ENCODE assay signal across 1 cellular context in the genomic region with DNA sequence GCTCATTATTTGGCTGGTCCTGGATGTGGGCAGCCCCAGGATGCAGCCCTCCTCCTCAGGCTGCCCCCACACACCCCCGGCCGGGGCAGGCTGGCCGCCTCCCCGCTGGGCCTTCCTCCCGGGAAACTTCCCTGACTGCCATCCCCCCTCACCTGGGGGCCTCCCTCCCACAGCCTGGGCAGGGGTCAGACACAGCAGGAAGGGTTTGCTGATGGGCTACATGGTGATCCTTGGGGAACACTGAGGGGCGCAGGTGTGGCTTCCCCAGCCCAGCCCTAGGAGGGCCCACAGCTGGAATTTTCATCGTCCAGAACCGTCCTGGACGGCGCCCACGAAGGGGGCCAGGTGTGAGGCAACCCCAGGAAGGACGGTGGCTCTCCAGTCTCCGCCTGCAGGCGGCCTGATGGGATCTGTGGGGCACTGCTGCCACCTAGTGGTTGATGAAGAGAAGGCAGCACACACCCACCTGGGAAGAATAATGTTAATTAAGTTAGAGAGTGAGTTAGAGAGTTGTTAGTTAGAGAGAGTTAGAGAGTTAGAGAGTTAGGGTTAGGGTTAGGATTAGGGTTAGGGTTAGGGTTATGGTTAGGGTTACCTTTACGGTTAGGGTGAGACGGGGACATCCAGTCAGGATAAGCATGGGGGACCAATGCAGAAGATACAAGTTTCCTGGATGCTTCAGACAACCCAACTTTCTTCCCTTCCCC.
A peak's percentile ranks its signal among the peaks of the same experiment; 100 is the strongest.
TF ChIP-seq lines count a peak whose summit lies in the region.

No MANE protein-coding gene starts in this region.

TF ChIP-seq in HepG2, 621 proteins besides CTCF, POLR2A, EP300 and RAD21 (continued from another document and continues in another):
- TF ChIP-seq, protein P1, sequence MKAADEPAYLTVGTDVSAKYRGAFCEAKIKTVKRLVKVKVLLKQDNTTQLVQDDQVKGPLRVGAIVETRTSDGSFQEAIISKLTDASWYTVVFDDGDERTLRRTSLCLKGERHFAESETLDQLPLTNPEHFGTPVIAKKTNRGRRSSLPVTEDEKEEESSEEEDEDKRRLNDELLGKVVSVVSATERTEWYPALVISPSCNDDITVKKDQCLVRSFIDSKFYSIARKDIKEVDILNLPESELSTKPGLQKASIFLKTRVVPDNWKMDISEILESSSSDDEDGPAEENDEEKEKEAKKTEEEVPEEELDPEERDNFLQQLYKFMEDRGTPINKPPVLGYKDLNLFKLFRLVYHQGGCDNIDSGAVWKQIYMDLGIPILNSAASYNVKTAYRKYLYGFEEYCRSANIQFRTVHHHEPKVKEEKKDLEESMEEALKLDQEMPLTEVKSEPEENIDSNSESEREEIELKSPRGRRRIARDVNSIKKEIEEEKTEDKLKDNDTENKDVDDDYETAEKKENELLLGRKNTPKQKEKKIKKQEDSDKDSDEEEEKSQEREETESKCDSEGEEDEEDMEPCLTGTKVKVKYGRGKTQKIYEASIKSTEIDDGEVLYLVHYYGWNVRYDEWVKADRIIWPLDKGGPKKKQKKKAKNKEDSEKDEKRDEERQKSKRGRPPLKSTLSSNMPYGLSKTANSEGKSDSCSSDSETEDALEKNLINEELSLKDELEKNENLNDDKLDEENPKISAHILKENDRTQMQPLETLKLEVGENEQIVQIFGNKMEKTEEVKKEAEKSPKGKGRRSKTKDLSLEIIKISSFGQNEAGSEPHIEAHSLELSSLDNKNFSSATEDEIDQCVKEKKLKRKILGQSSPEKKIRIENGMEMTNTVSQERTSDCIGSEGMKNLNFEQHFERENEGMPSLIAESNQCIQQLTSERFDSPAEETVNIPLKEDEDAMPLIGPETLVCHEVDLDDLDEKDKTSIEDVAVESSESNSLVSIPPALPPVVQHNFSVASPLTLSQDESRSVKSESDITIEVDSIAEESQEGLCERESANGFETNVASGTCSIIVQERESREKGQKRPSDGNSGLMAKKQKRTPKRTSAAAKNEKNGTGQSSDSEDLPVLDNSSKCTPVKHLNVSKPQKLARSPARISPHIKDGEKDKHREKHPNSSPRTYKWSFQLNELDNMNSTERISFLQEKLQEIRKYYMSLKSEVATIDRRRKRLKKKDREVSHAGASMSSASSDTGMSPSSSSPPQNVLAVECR (CRISPR knock-in tag; IDR thresholded peaks at IDR 0.05; ENCODE audit: borderline replicate concordance) = no peak
- TF ChIP-seq SOX5 (CRISPR knock-in tag; IDR thresholded peaks at IDR 0.05; ENCODE audit: borderline replicate concordance) (no peak), MXI1 (IDR thresholded peaks at IDR 0.05; ENCODE audit: borderline replicate concordance, low read depth, low read length) (no peak), U2AF2 (IDR thresholded peaks at IDR 0.05; ENCODE audit: low read depth, low read length) (no peak), TEAD3 (CRISPR knock-in tag; optimal IDR thresholded peaks at IDR 0.05; ENCODE audit: borderline replicate concordance) (no peak), ZSCAN25 (CRISPR knock-in tag; IDR thresholded peaks at IDR 0.05) (no peak), NCOA5 (CRISPR knock-in tag; IDR thresholded peaks at IDR 0.05) (no peak), ZNF569 (CRISPR knock-in tag; IDR thresholded peaks at IDR 0.05; ENCODE audit: borderline replicate concordance) (no peak), IRF2 (CRISPR knock-in tag; IDR thresholded peaks at IDR 0.05) (no peak), KLF6 (CRISPR knock-in tag; IDR thresholded peaks at IDR 0.05) (no peak), ZNF777 (CRISPR knock-in tag; IDR thresholded peaks at IDR 0.05) (peak; percentile 69), PAX8 (CRISPR knock-in tag; IDR thresholded peaks at IDR 0.05; ENCODE audit: borderline replicate concordance) (no peak), THAP11 (CRISPR knock-in tag; IDR thresholded peaks at IDR 0.05) (no peak), IRX3 (CRISPR knock-in tag; IDR thresholded peaks at IDR 0.05; ENCODE audit: borderline replicate concordance, low read depth) (no peak), PHF8 (CRISPR knock-in tag; IDR thresholded peaks at IDR 0.05) (no peak), TAF15 (IDR thresholded peaks at IDR 0.05; ENCODE audit: low read depth, low read length, poor library complexity, severe bottlenecking) (no peak), POGZ (CRISPR knock-in tag; IDR thresholded peaks at IDR 0.05) (no peak), SMAD9 (CRISPR knock-in tag; IDR thresholded peaks at IDR 0.05) (no peak), CBFB (CRISPR knock-in tag; IDR thresholded peaks at IDR 0.05) (no peak), ZNF589 (CRISPR knock-in tag; conservative IDR thresholded peaks at IDR 0.05) (no peak), ZNF460 (CRISPR knock-in tag; IDR thresholded peaks at IDR 0.05; ENCODE audit: borderline replicate concordance) (no peak), ZNF253 (CRISPR knock-in tag; IDR thresholded peaks at IDR 0.05; ENCODE audit: borderline replicate concordance) (no peak), SP4 (CRISPR knock-in tag; IDR thresholded peaks at IDR 0.05) (no peak)
- TF ChIP-seq, protein P2, sequence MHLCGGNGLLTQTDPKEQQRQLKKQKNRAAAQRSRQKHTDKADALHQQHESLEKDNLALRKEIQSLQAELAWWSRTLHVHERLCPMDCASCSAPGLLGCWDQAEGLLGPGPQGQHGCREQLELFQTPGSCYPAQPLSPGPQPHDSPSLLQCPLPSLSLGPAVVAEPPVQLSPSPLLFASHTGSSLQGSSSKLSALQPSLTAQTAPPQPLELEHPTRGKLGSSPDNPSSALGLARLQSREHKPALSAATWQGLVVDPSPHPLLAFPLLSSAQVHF (CRISPR knock-in tag; IDR thresholded peaks at IDR 0.05) = no peak
- TF ChIP-seq, protein P3, sequence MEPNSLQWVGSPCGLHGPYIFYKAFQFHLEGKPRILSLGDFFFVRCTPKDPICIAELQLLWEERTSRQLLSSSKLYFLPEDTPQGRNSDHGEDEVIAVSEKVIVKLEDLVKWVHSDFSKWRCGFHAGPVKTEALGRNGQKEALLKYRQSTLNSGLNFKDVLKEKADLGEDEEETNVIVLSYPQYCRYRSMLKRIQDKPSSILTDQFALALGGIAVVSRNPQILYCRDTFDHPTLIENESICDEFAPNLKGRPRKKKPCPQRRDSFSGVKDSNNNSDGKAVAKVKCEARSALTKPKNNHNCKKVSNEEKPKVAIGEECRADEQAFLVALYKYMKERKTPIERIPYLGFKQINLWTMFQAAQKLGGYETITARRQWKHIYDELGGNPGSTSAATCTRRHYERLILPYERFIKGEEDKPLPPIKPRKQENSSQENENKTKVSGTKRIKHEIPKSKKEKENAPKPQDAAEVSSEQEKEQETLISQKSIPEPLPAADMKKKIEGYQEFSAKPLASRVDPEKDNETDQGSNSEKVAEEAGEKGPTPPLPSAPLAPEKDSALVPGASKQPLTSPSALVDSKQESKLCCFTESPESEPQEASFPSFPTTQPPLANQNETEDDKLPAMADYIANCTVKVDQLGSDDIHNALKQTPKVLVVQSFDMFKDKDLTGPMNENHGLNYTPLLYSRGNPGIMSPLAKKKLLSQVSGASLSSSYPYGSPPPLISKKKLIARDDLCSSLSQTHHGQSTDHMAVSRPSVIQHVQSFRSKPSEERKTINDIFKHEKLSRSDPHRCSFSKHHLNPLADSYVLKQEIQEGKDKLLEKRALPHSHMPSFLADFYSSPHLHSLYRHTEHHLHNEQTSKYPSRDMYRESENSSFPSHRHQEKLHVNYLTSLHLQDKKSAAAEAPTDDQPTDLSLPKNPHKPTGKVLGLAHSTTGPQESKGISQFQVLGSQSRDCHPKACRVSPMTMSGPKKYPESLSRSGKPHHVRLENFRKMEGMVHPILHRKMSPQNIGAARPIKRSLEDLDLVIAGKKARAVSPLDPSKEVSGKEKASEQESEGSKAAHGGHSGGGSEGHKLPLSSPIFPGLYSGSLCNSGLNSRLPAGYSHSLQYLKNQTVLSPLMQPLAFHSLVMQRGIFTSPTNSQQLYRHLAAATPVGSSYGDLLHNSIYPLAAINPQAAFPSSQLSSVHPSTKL (CRISPR knock-in tag; IDR thresholded peaks at IDR 0.05) = no peak
- TF ChIP-seq, protein P4, sequence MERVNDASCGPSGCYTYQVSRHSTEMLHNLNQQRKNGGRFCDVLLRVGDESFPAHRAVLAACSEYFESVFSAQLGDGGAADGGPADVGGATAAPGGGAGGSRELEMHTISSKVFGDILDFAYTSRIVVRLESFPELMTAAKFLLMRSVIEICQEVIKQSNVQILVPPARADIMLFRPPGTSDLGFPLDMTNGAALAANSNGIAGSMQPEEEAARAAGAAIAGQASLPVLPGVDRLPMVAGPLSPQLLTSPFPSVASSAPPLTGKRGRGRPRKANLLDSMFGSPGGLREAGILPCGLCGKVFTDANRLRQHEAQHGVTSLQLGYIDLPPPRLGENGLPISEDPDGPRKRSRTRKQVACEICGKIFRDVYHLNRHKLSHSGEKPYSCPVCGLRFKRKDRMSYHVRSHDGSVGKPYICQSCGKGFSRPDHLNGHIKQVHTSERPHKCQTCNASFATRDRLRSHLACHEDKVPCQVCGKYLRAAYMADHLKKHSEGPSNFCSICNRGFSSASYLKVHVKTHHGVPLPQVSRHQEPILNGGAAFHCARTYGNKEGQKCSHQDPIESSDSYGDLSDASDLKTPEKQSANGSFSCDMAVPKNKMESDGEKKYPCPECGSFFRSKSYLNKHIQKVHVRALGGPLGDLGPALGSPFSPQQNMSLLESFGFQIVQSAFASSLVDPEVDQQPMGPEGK (CRISPR knock-in tag; IDR thresholded peaks at IDR 0.05) = 0 out of 2 replicates have a peak, but pooled peaks have one; percentile 32
- TF ChIP-seq, protein P5, sequence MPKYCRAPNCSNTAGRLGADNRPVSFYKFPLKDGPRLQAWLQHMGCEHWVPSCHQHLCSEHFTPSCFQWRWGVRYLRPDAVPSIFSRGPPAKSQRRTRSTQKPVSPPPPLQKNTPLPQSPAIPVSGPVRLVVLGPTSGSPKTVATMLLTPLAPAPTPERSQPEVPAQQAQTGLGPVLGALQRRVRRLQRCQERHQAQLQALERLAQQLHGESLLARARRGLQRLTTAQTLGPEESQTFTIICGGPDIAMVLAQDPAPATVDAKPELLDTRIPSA (CRISPR knock-in tag; IDR thresholded peaks at IDR 0.05; ENCODE audit: borderline replicate concordance) = no peak
- TF ChIP-seq, protein P6, sequence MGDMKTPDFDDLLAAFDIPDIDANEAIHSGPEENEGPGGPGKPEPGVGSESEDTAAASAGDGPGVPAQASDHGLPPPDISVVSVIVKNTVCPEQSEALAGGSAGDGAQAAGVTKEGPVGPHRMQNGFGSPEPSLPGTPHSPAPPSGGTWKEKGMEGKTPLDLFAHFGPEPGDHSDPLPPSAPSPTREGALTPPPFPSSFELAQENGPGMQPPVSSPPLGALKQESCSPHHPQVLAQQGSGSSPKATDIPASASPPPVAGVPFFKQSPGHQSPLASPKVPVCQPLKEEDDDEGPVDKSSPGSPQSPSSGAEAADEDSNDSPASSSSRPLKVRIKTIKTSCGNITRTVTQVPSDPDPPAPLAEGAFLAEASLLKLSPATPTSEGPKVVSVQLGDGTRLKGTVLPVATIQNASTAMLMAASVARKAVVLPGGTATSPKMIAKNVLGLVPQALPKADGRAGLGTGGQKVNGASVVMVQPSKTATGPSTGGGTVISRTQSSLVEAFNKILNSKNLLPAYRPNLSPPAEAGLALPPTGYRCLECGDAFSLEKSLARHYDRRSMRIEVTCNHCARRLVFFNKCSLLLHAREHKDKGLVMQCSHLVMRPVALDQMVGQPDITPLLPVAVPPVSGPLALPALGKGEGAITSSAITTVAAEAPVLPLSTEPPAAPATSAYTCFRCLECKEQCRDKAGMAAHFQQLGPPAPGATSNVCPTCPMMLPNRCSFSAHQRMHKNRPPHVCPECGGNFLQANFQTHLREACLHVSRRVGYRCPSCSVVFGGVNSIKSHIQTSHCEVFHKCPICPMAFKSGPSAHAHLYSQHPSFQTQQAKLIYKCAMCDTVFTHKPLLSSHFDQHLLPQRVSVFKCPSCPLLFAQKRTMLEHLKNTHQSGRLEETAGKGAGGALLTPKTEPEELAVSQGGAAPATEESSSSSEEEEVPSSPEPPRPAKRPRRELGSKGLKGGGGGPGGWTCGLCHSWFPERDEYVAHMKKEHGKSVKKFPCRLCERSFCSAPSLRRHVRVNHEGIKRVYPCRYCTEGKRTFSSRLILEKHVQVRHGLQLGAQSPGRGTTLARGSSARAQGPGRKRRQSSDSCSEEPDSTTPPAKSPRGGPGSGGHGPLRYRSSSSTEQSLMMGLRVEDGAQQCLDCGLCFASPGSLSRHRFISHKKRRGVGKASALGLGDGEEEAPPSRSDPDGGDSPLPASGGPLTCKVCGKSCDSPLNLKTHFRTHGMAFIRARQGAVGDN (CRISPR knock-in tag; IDR thresholded peaks at IDR 0.05) = 0 out of 2 replicates have a peak, but pooled peaks have one; percentile 16
- TF ChIP-seq, protein P7, sequence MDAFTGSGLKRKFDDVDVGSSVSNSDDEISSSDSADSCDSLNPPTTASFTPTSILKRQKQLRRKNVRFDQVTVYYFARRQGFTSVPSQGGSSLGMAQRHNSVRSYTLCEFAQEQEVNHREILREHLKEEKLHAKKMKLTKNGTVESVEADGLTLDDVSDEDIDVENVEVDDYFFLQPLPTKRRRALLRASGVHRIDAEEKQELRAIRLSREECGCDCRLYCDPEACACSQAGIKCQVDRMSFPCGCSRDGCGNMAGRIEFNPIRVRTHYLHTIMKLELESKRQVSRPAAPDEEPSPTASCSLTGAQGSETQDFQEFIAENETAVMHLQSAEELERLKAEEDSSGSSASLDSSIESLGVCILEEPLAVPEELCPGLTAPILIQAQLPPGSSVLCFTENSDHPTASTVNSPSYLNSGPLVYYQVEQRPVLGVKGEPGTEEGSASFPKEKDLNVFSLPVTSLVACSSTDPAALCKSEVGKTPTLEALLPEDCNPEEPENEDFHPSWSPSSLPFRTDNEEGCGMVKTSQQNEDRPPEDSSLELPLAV (CRISPR knock-in tag; conservative IDR thresholded peaks at IDR 0.05; ENCODE audit: low read depth) = no peak
- TF ChIP-seq, protein P8, sequence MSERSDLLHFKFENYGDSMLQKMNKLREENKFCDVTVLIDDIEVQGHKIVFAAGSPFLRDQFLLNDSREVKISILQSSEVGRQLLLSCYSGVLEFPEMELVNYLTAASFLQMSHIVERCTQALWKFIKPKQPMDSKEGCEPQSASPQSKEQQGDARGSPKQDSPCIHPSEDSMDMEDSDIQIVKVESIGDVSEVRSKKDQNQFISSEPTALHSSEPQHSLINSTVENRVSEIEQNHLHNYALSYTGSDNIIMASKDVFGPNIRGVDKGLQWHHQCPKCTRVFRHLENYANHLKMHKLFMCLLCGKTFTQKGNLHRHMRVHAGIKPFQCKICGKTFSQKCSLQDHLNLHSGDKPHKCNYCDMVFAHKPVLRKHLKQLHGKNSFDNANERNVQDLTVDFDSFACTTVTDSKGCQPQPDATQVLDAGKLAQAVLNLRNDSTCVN (CRISPR knock-in tag; IDR thresholded peaks at IDR 0.05; ENCODE audit: borderline replicate concordance) = no peak
- TF ChIP-seq, protein P9, sequence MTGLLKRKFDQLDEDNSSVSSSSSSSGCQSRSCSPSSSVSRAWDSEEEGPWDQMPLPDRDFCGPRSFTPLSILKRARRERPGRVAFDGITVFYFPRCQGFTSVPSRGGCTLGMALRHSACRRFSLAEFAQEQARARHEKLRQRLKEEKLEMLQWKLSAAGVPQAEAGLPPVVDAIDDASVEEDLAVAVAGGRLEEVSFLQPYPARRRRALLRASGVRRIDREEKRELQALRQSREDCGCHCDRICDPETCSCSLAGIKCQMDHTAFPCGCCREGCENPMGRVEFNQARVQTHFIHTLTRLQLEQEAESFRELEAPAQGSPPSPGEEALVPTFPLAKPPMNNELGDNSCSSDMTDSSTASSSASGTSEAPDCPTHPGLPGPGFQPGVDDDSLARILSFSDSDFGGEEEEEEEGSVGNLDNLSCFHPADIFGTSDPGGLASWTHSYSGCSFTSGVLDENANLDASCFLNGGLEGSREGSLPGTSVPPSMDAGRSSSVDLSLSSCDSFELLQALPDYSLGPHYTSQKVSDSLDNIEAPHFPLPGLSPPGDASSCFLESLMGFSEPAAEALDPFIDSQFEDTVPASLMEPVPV (CRISPR knock-in tag; IDR thresholded peaks at IDR 0.05) = no peak
